Comparison of ENCODE assay signal across 8 cellular contexts in genomic region chr6:106511274-106512047, GRCh38.
DNase-seq lines count a peak whose midpoint lies in the region; ATAC-seq and TF ChIP-seq lines count a peak whose summit lies in the region.

No MANE protein-coding gene starts in this region.

- no peaks in the 10 kb centered on the region for H3K36me3 Mint-ChIP-seq in neural crest cell (ENCODE audit: low read depth)

- peaks cover 21% of the 10 kb centered on the region for H3K4me1 Mint-ChIP-seq in neural crest cell

- no peak overlapping the region for H3K27ac Mint-ChIP-seq in neural crest cell (ENCODE audit: unreplicated experiment)

- ATAC-seq in GM18498 (IDR thresholded peaks at IDR 0.05; ENCODE audit: unreplicated experiment) (peak; percentile 4), HG03108 (IDR thresholded peaks at IDR 0.05; ENCODE audit: unreplicated experiment) (no peak), GM19328 (IDR thresholded peaks at IDR 0.05; ENCODE audit: unreplicated experiment) (no peak)

- no peak overlapping the region for H3K9ac ChIP-seq in HUES64 (ENCODE audit: low read depth, low read length)

- peaks cover 94% of the 10 kb centered on the region for H3K27me3 Mint-ChIP-seq in neural crest cell (ENCODE audit: low read depth)

- TF ChIP-seq CTCF in neural crest cell (conservative IDR thresholded peaks at IDR 0.05), result no peak

- peak overlapping the region; percentile 79 for H3K4me3 Mint-ChIP-seq in neural crest cell

- H3K4me3 ChIP-seq in HUES64 (ENCODE audit: low read length), result peak overlapping the region; percentile 56

- no peaks in the 10 kb centered on the region for H3K9me3 ChIP-seq in HUES64 (ENCODE audit: insufficient read depth, low read depth, low read length)

- peaks cover 22% of the 10 kb centered on the region for H3K4me1 ChIP-seq in HUES64 (ENCODE audit: insufficient read depth, low read length)

- H3K27me3 ChIP-seq in HUES64 (ENCODE audit: insufficient read depth, low read length), result peaks cover 87% of the 10 kb centered on the region

- H3K36me3 ChIP-seq in HUES64 (ENCODE audit: insufficient read depth, low read length), result no peaks in the 10 kb centered on the region

- H3K9me3 Mint-ChIP-seq in neural crest cell, result peaks cover 3% of the 10 kb centered on the region

- under 1% methylated on average over 27 of the region's 29 CpGs for WGBS in HUES64

- DNase-seq in activated CD8-positive, alpha-beta memory T cell treated with anti-CD3 and anti-CD28 coated beads, Interleukin-2, amount 50 U/mL, for 4 hours, result peak; percentile 56
- DNase-seq in fibroblast of peridontal ligament (ENCODE audit: extremely low read depth), result peak; percentile 49
- DNase-seq in neural crest cell (ENCODE audit: low read depth, low spot score), result no peak
- no peak for DNase-seq in midbrain (lab: John Stamatoyannopoulos, UW)

- no peak overlapping the region for H3K27ac ChIP-seq in HUES64 (ENCODE audit: low read depth, low read length)

Comparison
In these comparisons a context has a peak if more than half of its experiments do, and no peak if none do; other contexts are left out.
1. DNase-seq: peak in activated CD8-positive, alpha-beta memory T cell treated with anti-CD3 and anti-CD28 coated beads, Interleukin-2, amount 50 U/mL, for 4 hours (single experiment) and fibroblast of peridontal ligament (single experiment); none in neural crest cell (single experiment) and midbrain (single experiment).